Comparison of ENCODE assay signal across 8 cellular contexts in the genomic region with DNA sequence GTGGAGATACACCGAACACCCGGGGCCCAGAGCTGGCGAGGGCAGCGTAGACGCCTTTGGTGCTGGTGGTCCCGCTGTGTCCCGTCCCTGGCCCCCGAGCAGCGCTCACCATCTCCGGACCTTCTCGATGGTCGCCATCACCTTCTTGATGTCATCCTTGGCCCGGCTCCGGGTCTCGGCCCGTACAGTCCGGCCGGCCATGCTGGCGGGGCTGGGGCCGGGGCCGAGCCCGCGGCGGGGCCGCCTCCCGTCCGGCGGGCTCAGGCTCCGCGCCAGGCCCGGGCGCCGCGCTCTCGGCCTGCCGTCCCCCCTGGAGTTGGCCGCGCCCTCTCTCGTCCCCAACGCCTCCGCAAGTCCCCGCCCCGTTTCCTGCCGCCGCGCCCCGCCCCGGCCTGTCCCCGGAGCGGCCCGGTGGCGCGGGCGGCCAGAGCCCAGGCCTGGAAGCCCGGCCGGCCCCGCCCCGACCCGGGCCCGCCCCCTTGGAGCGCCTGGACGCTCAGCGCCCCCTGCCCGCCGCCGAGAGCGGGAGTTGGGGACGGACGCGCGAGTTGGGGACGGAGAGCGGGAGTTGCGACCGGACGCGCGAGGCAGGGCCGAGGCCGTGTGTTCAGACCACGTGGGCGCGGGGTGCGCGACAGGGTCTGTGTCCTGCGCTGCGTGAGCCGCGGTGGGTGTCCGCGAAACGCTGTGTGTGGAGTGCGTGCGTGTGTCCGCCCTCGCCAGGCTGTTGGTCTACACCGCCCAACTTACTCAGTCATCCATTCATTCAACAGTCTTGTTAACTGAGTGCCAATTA. TPM values are rescaled to one million over a fixed set of nuclear protein-coding genes. Genes with fewer than 3 reads are reported as not detected.
A peak's percentile ranks its signal among the peaks of the same experiment; 100 is the strongest.
DNase-seq lines count a peak whose midpoint lies in the region; ATAC-seq and TF ChIP-seq lines count a peak whose summit lies in the region.

A gene (minus strand): TSS at position 334 of the 796 bp plus-strand sequence. CDS start 133 bp downstream, at position 201.

- DNase-seq in COR-L47 (lab: John Stamatoyannopoulos, UW): peak; percentile 87
- DNase-seq in HPDE6-E6E7 (ENCODE audit: extremely low spot score): peak; percentile 43
- peak; percentile 76 for DNase-seq in activated T-cell treated with anti-CD3 and anti-CD28 coated beads for 24 hours (ENCODE audit: low read depth)
- DNase-seq in epithelial cell of prostate (ENCODE audit: low read depth, low spot score): no peak
- DNase-seq in mucosa of gallbladder (ENCODE audit: low spot score): peak; percentile 90
- DNase-seq in stimulated activated CD8-positive, alpha-beta memory T cell treated with anti-CD3 and anti-CD28 coated beads, Interleukin-4, amount 100 ng/mL, for 4 hours (ENCODE audit: low read depth in 2 of 2, low spot score in 1 of 2): peak; percentile 43 to 71

- no peaks in the 10 kb centered on the region for H3K9me3 ChIP-seq in OCI-LY1 (ENCODE audit: low read length)

- H3K4me2 ChIP-seq in OCI-LY1 (ENCODE audit: low read length): peak within 1 kb of the TSS; percentile 76

- H3F3A ChIP-seq in OCI-LY1 (ENCODE audit: insufficient read depth, low read length): 0 out of 2 replicates have a peak, but pooled peaks cover 8% of the 10 kb centered on the region

- peak within 1 kb of the TSS; percentile 87 for H3K27ac ChIP-seq in OCI-LY1 (ENCODE audit: low read depth, low read length, poor library complexity, severe bottlenecking)
- H3K27ac ChIP-seq in epithelial cell of prostate: peak within 1 kb of the TSS; percentile 99

- ATAC-seq in GM19455 (IDR thresholded peaks at IDR 0.05; ENCODE audit: unreplicated experiment): peak; percentile 85

- H3K4me1 ChIP-seq in OCI-LY1 (ENCODE audit: insufficient read depth, low read length, severe bottlenecking): peaks cover 48% of the 10 kb centered on the region

- no peaks in the 10 kb centered on the region for H4K20me1 ChIP-seq in OCI-LY1 (ENCODE audit: insufficient read depth, low read length)

- H3K9ac ChIP-seq in OCI-LY1 (ENCODE audit: low read length): peak within 1 kb of the TSS; percentile 75

- no peak within 1 kb of the TSS; the same call in 1 of the 2 replicates for H2AFZ ChIP-seq in OCI-LY1 (ENCODE audit: low read length)

- no peaks in the 10 kb centered on the region for H3K9me2 ChIP-seq in OCI-LY1 (ENCODE audit: low read depth, low read length)

- peaks cover 9% of the 10 kb centered on the region; the same call in 1 of the 2 replicates for H3K36me3 ChIP-seq in OCI-LY1 (ENCODE audit: insufficient read depth, low read length)

- H3K4me3 ChIP-seq in OCI-LY1 (ENCODE audit: low read depth, low read length, poor library complexity, severe bottlenecking): peak within 1 kb of the TSS; percentile 72

- H3K27me3 ChIP-seq in OCI-LY1 (ENCODE audit: insufficient read depth, low read length): no peaks in the 10 kb centered on the region

- H3K79me2 ChIP-seq in OCI-LY1 (ENCODE audit: insufficient read depth, low read length): no peaks in the 10 kb centered on the region

- TF ChIP-seq CTCF in OCI-LY1 (IDR thresholded peaks at IDR 0.05; ENCODE audit: low read length): peak; percentile 36; the same call in 1 of the 2 replicates

RNA-seq across cellular contexts. Expression of the gene that starts here (rescaled TPM):
- total RNA-seq in mucosa of gallbladder: 37.8 TPM
